In genomic region chr2:33497177-33497787, GRCh38 we compare ENCODE assay signal across 8 cellular contexts. TPM values are rescaled to one million over a fixed set of nuclear protein-coding genes. Genes with fewer than 3 reads are reported as not detected.
DNase-seq lines count a peak whose midpoint lies in the region; ATAC-seq and TF ChIP-seq lines count a peak whose summit lies in the region.
"Had no signal": no experiment of that assay in that cellular context is flagged by ENCODE, and none has a peak within 500 bp of the region (broad histone marks: within the 10 kb centered on the region; RNA-seq: fewer than 3 reads in every experiment).

No MANE protein-coding gene starts in this region.

- TF ChIP-seq CTCF in natural killer cell (IDR thresholded peaks at IDR 0.05), result no peak

- H3K9me3 Mint-ChIP-seq in natural killer cell, result no peaks in the 10 kb centered on the region
- H3K9me3 Mint-ChIP-seq: activated naive CD4-positive, alpha-beta T cell treated with anti-CD3 and anti-CD28 coated beads, Interleukin-2, amount 50 U/mL, for 24 hours had no signal

- peak overlapping the region; percentile 54 for H3K4me3 Mint-ChIP-seq in natural killer cell
- H3K4me3 Mint-ChIP-seq: activated naive CD4-positive, alpha-beta T cell treated with anti-CD3 and anti-CD28 coated beads, Interleukin-2, amount 50 U/mL, for 24 hours had no signal

- peaks cover 32 to 66% of the 10 kb centered on the region in 2 donors for H3K27me3 Mint-ChIP-seq in natural killer cell (ENCODE audit: low read depth in 2 of 2)
- H3K27me3 Mint-ChIP-seq: activated naive CD4-positive, alpha-beta T cell treated with anti-CD3 and anti-CD28 coated beads, Interleukin-2, amount 50 U/mL, for 24 hours had no signal

- peaks cover 23 to 29% of the 10 kb centered on the region in 2 donors for H3K4me1 Mint-ChIP-seq in natural killer cell

- intact Hi-C loops in natural killer cell (cut with micrococcal nuclease), result no loop called here

- ATAC-seq in GM18909 (IDR thresholded peaks at IDR 0.05; ENCODE audit: poor library complexity, unreplicated experiment) (peak; percentile 46), HG02884 (IDR thresholded peaks at IDR 0.05; ENCODE audit: unreplicated experiment) (peak; percentile 38), natural killer cell (peak; percentile 77 to 93 (median 81))

- peak overlapping the region in 1 of 2 donors; percentile 9 for H3K27ac Mint-ChIP-seq in natural killer cell
- H3K27ac Mint-ChIP-seq: activated naive CD4-positive, alpha-beta T cell treated with anti-CD3 and anti-CD28 coated beads, Interleukin-2, amount 50 U/mL, for 24 hours had no signal

- peak; percentile 71 for DNase-seq in NOMO-1 treated with dmso at 0.1 percent for 144 hours (lab: John Stamatoyannopoulos, UW; ENCODE audit: unreplicated experiment)
- DNase-seq in natural killer cell, result no peak
- DNase-seq in amygdala (lab: John Stamatoyannopoulos, UW), result no peak
- no peak for DNase-seq in activated naive CD4-positive, alpha-beta T cell (lab: John Stamatoyannopoulos, UW)
- no peak for DNase-seq in C1 segment of cervical spinal cord (lab: John Stamatoyannopoulos, UW)

- no peaks in the 10 kb centered on the region for H3K36me3 Mint-ChIP-seq in natural killer cell
- H3K36me3 Mint-ChIP-seq: activated naive CD4-positive, alpha-beta T cell treated with anti-CD3 and anti-CD28 coated beads, Interleukin-2, amount 50 U/mL, for 24 hours had no signal

RNA-seq across cellular contexts. Expression of gene RASGRP3, which starts 20.8 kb away (rescaled TPM):
- total RNA-seq in natural killer cell, result 10 to 100 TPM in 1 of 3 donors, 1 to 10 TPM in 2; 1.8 to 21.1 (median 2.7) TPM
